In genomic region chr6:12233693-12234551, GRCh38 we compare ENCODE assay signal across 8 cellular contexts. TPM values are rescaled to one million over a fixed set of nuclear protein-coding genes. Genes with fewer than 3 reads are reported as not detected.
DNase-seq lines count a peak whose midpoint lies in the region; ATAC-seq and TF ChIP-seq lines count a peak whose summit lies in the region.

No MANE protein-coding gene starts in this region.

- no peaks in the 10 kb centered on the region for H3K9me3 ChIP-seq in esophagus squamous epithelium
- H3K9me3 ChIP-seq in uterus = no peaks in the 10 kb centered on the region

- no peak overlapping the region for H3K27ac ChIP-seq in esophagus squamous epithelium
- no peak overlapping the region for H3K27ac ChIP-seq in uterus

- ATAC-seq in HG02885 (IDR thresholded peaks at IDR 0.05; ENCODE audit: poor library complexity, unreplicated experiment) = peak; percentile 66
- peak; percentile 91 to 95 for ATAC-seq in natural killer cell treated with Interleukin-12 subunit alpha and Interleukin-12 subunit beta and Interleukin-15 and Interleukin-18, amount 100 ng/mL, for 72 hours

- H3K4me3 ChIP-seq in esophagus squamous epithelium (no peak overlapping the region), uterus (no peak overlapping the region)

- DNase-seq in ELR (ENCODE audit: low read depth) (peak; percentile 93), NCI-H748 (lab: John Stamatoyannopoulos, UW; ENCODE audit: unreplicated experiment) (peak; percentile 47), esophagus squamous epithelium (lab: John Stamatoyannopoulos, UW) (no peak), uterus (peak in 1 of 2 donors; percentile 27), ecto neural progenitor cell (ENCODE audit: low spot score) (no peak)
- DNase-seq in activated CD8-positive, alpha-beta memory T cell treated with anti-CD3 and anti-CD28 coated beads, Interleukin-2, amount 50 U/mL, for 4 hours = peak; percentile 20
- peak; percentile 60 for DNase-seq in natural killer cell treated with Interleukin-12 subunit alpha and Interleukin-12 subunit beta and Interleukin-15 and Interleukin-18, amount 100 ng/mL, for 72 hours (ENCODE audit: low spot score)

- H3K36me3 Mint-ChIP-seq in natural killer cell treated with Interleukin-12 subunit alpha and Interleukin-12 subunit beta and Interleukin-15 and Interleukin-18, amount 100 ng/mL, for 72 hours = no peaks in the 10 kb centered on the region

- H3K27ac Mint-ChIP-seq in natural killer cell treated with Interleukin-12 subunit alpha and Interleukin-12 subunit beta and Interleukin-15 and Interleukin-18, amount 100 ng/mL, for 72 hours = peak overlapping the region; percentile 81 to 94

- TF ChIP-seq POLR2A in esophagus squamous epithelium (IDR thresholded peaks at IDR 0.05) = no peak
- TF ChIP-seq POLR2A in uterus (IDR thresholded peaks at IDR 0.05) = no peak

- H3K9me3 Mint-ChIP-seq in natural killer cell treated with Interleukin-12 subunit alpha and Interleukin-12 subunit beta and Interleukin-15 and Interleukin-18, amount 100 ng/mL, for 72 hours = no peaks in the 10 kb centered on the region

- 60 to 66% methylated on average over 4 of the region's 4 CpGs for WGBS in esophagus squamous epithelium, 2 donors

- H3K27me3 ChIP-seq in esophagus squamous epithelium (no peaks in the 10 kb centered on the region), uterus (no peaks in the 10 kb centered on the region)

- H3K36me3 ChIP-seq in esophagus squamous epithelium = no peaks in the 10 kb centered on the region
- H3K36me3 ChIP-seq in uterus = no peaks in the 10 kb centered on the region

- TF ChIP-seq CTCF in esophagus squamous epithelium (IDR thresholded peaks at IDR 0.05) = peak; percentile 62 to 90 (median 84)
- TF ChIP-seq CTCF in uterus (IDR thresholded peaks at IDR 0.05) = peak; percentile 56 to 88 (median 72)

- H3K4me3 Mint-ChIP-seq in natural killer cell treated with Interleukin-12 subunit alpha and Interleukin-12 subunit beta and Interleukin-15 and Interleukin-18, amount 100 ng/mL, for 72 hours = peak overlapping the region; percentile 79

- H3K27me3 Mint-ChIP-seq in natural killer cell treated with Interleukin-12 subunit alpha and Interleukin-12 subunit beta and Interleukin-15 and Interleukin-18, amount 100 ng/mL, for 72 hours = no peaks in the 10 kb centered on the region

- intact Hi-C loops in esophagus squamous epithelium (cut with DNase I) (loop anchor here (5.0 to 10.0 kb wide), 2 partner anchors 577 to 649 kb away; no protein-coding TSS in a partner anchor), uterus (cut with DNase I; ENCODE audit: low total_unique reads) (loop anchor here (5.0 kb wide), 1 partner anchor 577 kb away; no protein-coding TSS in a partner anchor)

- H3K4me1 Mint-ChIP-seq in natural killer cell treated with Interleukin-12 subunit alpha and Interleukin-12 subunit beta and Interleukin-15 and Interleukin-18, amount 100 ng/mL, for 72 hours (ENCODE audit: low read depth in 2 of 2) = peaks cover 28 to 37% of the 10 kb centered on the region in 2 donors

- peaks cover 0 to 22% (median 3%) of the 10 kb centered on the region in 3 donors for H3K4me1 ChIP-seq in esophagus squamous epithelium
- no peaks in the 10 kb centered on the region for H3K4me1 ChIP-seq in uterus

RNA-seq across cellular contexts. Expression of gene EDN1, which starts 56.2 kb away (rescaled TPM):
- 10 to 100 TPM in 1 of 4 donors, 1 to 10 TPM in 3; 3.0 to 11.8 (median 5.9) TPM for total RNA-seq in esophagus squamous epithelium
- total RNA-seq in natural killer cell treated with Interleukin-12 subunit alpha and Interleukin-12 subunit beta and Interleukin-15 and Interleukin-18, amount 100 ng/mL, for 72 hours = under 1 TPM in 1 of 2 donors, not detected in 1; 0.20 TPM
- total RNA-seq in uterus = 10 to 100 TPM in 2 of 4 donors, 1 to 10 TPM in 2; 2.8 to 13.8 (median 7.7) TPM

Comparison
In these comparisons a context has a peak if more than half of its experiments do, and no peak if none do; other contexts are left out.
1. DNase-seq: peak in ELR (single experiment), NCI-H748 (single experiment), activated CD8-positive, alpha-beta memory T cell treated with anti-CD3 and anti-CD28 coated beads, Interleukin-2, amount 50 U/mL, for 4 hours (single experiment) and natural killer cell treated with Interleukin-12 subunit alpha and Interleukin-12 subunit beta and Interleukin-15 and Interleukin-18, amount 100 ng/mL, for 72 hours (single experiment); none in esophagus squamous epithelium (single experiment) and ecto neural progenitor cell (single experiment).